Comparison of ENCODE assay signal across 12 cellular contexts in genomic region chr19:5120833-5121232, GRCh38.
DNase-seq lines count a peak whose midpoint lies in the region; ATAC-seq and TF ChIP-seq lines count a peak whose summit lies in the region.
"Had no signal": no experiment of that assay in that cellular context is flagged by ENCODE, and none has a peak within 500 bp of the region (broad histone marks: within the 10 kb centered on the region; RNA-seq: fewer than 3 reads in every experiment).

No MANE protein-coding gene starts in this region.

- H3K36me3 Mint-ChIP-seq in H9 (ENCODE audit: insufficient read depth in 1 of 3, low read depth in 3 of 3) (peaks cover 14 to 35% (median 32%) of the 10 kb centered on the region in 3 experiments), endothelial cell (ENCODE audit: low read depth, unreplicated experiment) (peaks cover 25% of the 10 kb centered on the region)
- peaks cover 30% of the 10 kb centered on the region for H3K36me3 Mint-ChIP-seq in stimulated activated memory B cell treated with anti-CD40 and anti-IgM and Interleukin-4, amounts not matched to agents 10 μg/mL and 1 μg/mL and 100 μg/mL, for 72 hours

- DNase-seq in H9 (no peak), SK-N-MC (ENCODE audit: low read depth, low spot score) (no peak), endothelial cell (ENCODE audit: low spot score) (no peak), NCI-H2081 (lab: John Stamatoyannopoulos, UW) (no peak), NCI-H345 treated with DMSO at 0.1 percent for 48 hours (lab: John Stamatoyannopoulos, UW; ENCODE audit: unreplicated experiment) (no peak), DMS53 treated with DMSO at 0.1 percent for 48 hours (lab: John Stamatoyannopoulos, UW; ENCODE audit: unreplicated experiment) (no peak)
- DNase-seq: EL, NCI-H1092, NCI-H1694, NCI-H446 had no signal

- H3K23me2 ChIP-seq in H9 (ENCODE audit: insufficient read length, low read depth, low read length, poor library complexity, severe bottlenecking) = no peaks in the 10 kb centered on the region

- peaks cover 30 to 54% of the 10 kb centered on the region in 2 experiments for H3K4me1 Mint-ChIP-seq in H9
- peaks cover 20% of the 10 kb centered on the region for H3K4me1 Mint-ChIP-seq in endothelial cell (ENCODE audit: unreplicated experiment)
- peaks cover 46% of the 10 kb centered on the region for H3K4me1 Mint-ChIP-seq in stimulated activated memory B cell treated with anti-CD40 and anti-IgM and Interleukin-4, amounts not matched to agents 10 μg/mL and 1 μg/mL and 100 μg/mL, for 72 hours

- no peak overlapping the region for H3K4me3 Mint-ChIP-seq in H9
- H3K4me3 Mint-ChIP-seq in endothelial cell (ENCODE audit: unreplicated experiment) = no peak overlapping the region
- no peak overlapping the region for H3K4me3 Mint-ChIP-seq in stimulated activated memory B cell treated with anti-CD40 and anti-IgM and Interleukin-4, amounts not matched to agents 10 μg/mL and 1 μg/mL and 100 μg/mL, for 72 hours

- no peak overlapping the region for H4K5ac ChIP-seq in H9 (ENCODE audit: insufficient read length, low read depth, low read length)

- H3K27me3 Mint-ChIP-seq in H9 (ENCODE audit: low read depth) = no peaks in the 10 kb centered on the region; the same call in 1 of the 2 replicates
- peaks cover 11% of the 10 kb centered on the region for H3K27me3 Mint-ChIP-seq in endothelial cell (ENCODE audit: unreplicated experiment)
- H3K27me3 Mint-ChIP-seq in stimulated activated memory B cell treated with anti-CD40 and anti-IgM and Interleukin-4, amounts not matched to agents 10 μg/mL and 1 μg/mL and 100 μg/mL, for 72 hours = no peaks in the 10 kb centered on the region

- no peak overlapping the region for H3K23ac ChIP-seq in H9 (ENCODE audit: insufficient read length, low read depth, low read length)

- H4K8ac ChIP-seq in H9 (replicated peaks; ENCODE audit: insufficient read length, low read depth, low read length) = no peak overlapping the region

- no peaks in the 10 kb centered on the region for H3K79me1 ChIP-seq in H9 (ENCODE audit: insufficient read depth, low read depth, low read length, poor library complexity, severe bottlenecking)

- H3K27me3 ChIP-seq in H9 (ENCODE audit: insufficient read depth, low read length) = no peaks in the 10 kb centered on the region

- no peaks in the 10 kb centered on the region for H4K20me1 ChIP-seq in H9 (ENCODE audit: control insufficient read depth, insufficient read depth, insufficient read length)

- no peak overlapping the region for H3T11ph ChIP-seq in H9 (ENCODE audit: low read length)

- H3K18ac ChIP-seq in H9 (ENCODE audit: insufficient read length, low read depth, low read length) = no peak overlapping the region

- H3K14ac ChIP-seq in H9 (ENCODE audit: insufficient read depth, low read length) = no peak overlapping the region; the same call in 1 of the 2 replicates

- H3K4me2 ChIP-seq in H9 (ENCODE audit: insufficient read depth, insufficient read length, low read length) = no peak overlapping the region

- no peak overlapping the region for H3K4me3 ChIP-seq in SK-N-MC

- H3K9me3 Mint-ChIP-seq in H9 (peaks cover 5 to 6% of the 10 kb centered on the region in 2 experiments; a peak in 4 of 5 replicates), endothelial cell (ENCODE audit: unreplicated experiment) (peaks cover 5% of the 10 kb centered on the region)
- H3K9me3 Mint-ChIP-seq in stimulated activated memory B cell treated with anti-CD40 and anti-IgM and Interleukin-4, amounts not matched to agents 10 μg/mL and 1 μg/mL and 100 μg/mL, for 72 hours = peaks cover 5% of the 10 kb centered on the region

- no peak for TF ChIP-seq CTCF in H9 (conservative IDR thresholded peaks at IDR 0.05)
- no peak for TF ChIP-seq CTCF in endothelial cell (IDR thresholded peaks at IDR 0.05; ENCODE audit: unreplicated experiment)

- H2BK15ac ChIP-seq in H9 (ENCODE audit: low read depth, low read length) = no peak overlapping the region

- H3K27ac Mint-ChIP-seq in H9 (peak overlapping the region; percentile 5 to 82 (median 75); a peak in 5 of 7 replicates), endothelial cell (ENCODE audit: unreplicated experiment) (peak overlapping the region; percentile 48)
- H3K27ac Mint-ChIP-seq in stimulated activated memory B cell treated with anti-CD40 and anti-IgM and Interleukin-4, amounts not matched to agents 10 μg/mL and 1 μg/mL and 100 μg/mL, for 72 hours = peak overlapping the region; percentile 46

- H4K91ac ChIP-seq in H9 (ENCODE audit: insufficient read length, low read depth, low read length) = no peak overlapping the region

- no peaks in the 10 kb centered on the region for H3K79me2 ChIP-seq in H9 (ENCODE audit: insufficient read depth, low read length)

- H2AK5ac ChIP-seq in H9 (ENCODE audit: insufficient read length, low read length) = no peak overlapping the region

- H3K9ac ChIP-seq in H9 (ENCODE audit: extremely low read depth, insufficient read length, low read length) (no peak overlapping the region), SK-N-MC (ENCODE audit: insufficient read length) (no peak overlapping the region)

- no peak overlapping the region for H3K4ac ChIP-seq in H9 (ENCODE audit: low read depth, low read length)

- no peak overlapping the region for H2BK120ac ChIP-seq in H9 (ENCODE audit: low read depth, low read length, poor library complexity, severe bottlenecking)

- no peak overlapping the region for H2BK20ac ChIP-seq in H9 (ENCODE audit: low read depth, low read length, poor library complexity, severe bottlenecking)

- H3K9me3 ChIP-seq in H9 (ENCODE audit: control insufficient read depth, low read depth, low read length) = no peaks in the 10 kb centered on the region
- H3K9me3 ChIP-seq in SK-N-MC (ENCODE audit: low read depth, low read length) = no peaks in the 10 kb centered on the region

- no peaks in the 10 kb centered on the region; the same call in 1 of the 2 replicates for H3K4me1 ChIP-seq in H9 (ENCODE audit: insufficient read depth, low read length)

- ATAC-seq in stimulated activated memory B cell treated with anti-CD40 and anti-IgM and Interleukin-4, amounts not matched to agents 10 μg/mL and 1 μg/mL and 100 μg/mL, for 72 hours = no peak
- ATAC-seq: HCT116 had no signal

- H3K27ac ChIP-seq in H9 (ENCODE audit: insufficient read length, low read depth, low read length) (no peak overlapping the region), SK-N-MC (peak overlapping the region; percentile 34; the same call in 1 of the 2 replicates)

- no peak overlapping the region for H2BK5ac ChIP-seq in H9 (ENCODE audit: insufficient read length, low read length)

- H3K56ac ChIP-seq in H9 (ENCODE audit: insufficient read length, low read depth, low read length) = no peak overlapping the region

- no peak overlapping the region for H2AFZ ChIP-seq in H9 (ENCODE audit: low read length)

- H2BK12ac ChIP-seq in H9 (ENCODE audit: insufficient read length, low read depth, low read length) = no peak overlapping the region

- no peaks in the 10 kb centered on the region for H3K36me3 ChIP-seq in SK-N-MC (ENCODE audit: insufficient read depth, low read length)

- WGBS in H9 (ENCODE audit: extremely low coverage, insufficient read length, low lambda C conversion rate) = no CpG with 5 or more reads among the region's 9 CpGs
